ENCODE assay signal across 10 cellular contexts in genomic region chr3:141680620-141681389, GRCh38. TPM values are rescaled to one million over a fixed set of nuclear protein-coding genes. Genes with fewer than 3 reads are reported as not detected.
DNase-seq lines count a peak whose midpoint lies in the region; ATAC-seq, FAIRE-seq and TF ChIP-seq lines count a peak whose summit lies in the region.
"Had no signal": no experiment of that assay in that cellular context is flagged by ENCODE, and none has a peak within 500 bp of the region (broad histone marks: within the 10 kb centered on the region; RNA-seq: fewer than 3 reads in every experiment).

No MANE protein-coding gene starts in this region.

- no peaks in the 10 kb centered on the region for H3K27me3 ChIP-seq in MG63
- no peaks in the 10 kb centered on the region for H3K27me3 ChIP-seq in keratinocyte (ENCODE audit: control insufficient read depth, extremely low read depth, insufficient read depth, low read length)
- H3K27me3 ChIP-seq: upper lobe of left lung had no signal

- no peak overlapping the region for H3K9ac ChIP-seq in keratinocyte (ENCODE audit: control insufficient read depth, extremely low read depth, insufficient read depth, low read length)

- no peak overlapping the region for H2AFZ ChIP-seq in keratinocyte (ENCODE audit: control insufficient read depth, low read length)

- no peaks in the 10 kb centered on the region for H3K79me2 ChIP-seq in keratinocyte (ENCODE audit: control insufficient read depth, insufficient read depth, low read length)

- dilution Hi-C loops in keratinocyte (cut with MboI; ENCODE audit: extremely low pct_ligation_motif_present, low sequenced_read_pairs), result no loop called here

- no peaks in the 10 kb centered on the region for H3K9me1 ChIP-seq in keratinocyte (ENCODE audit: control insufficient read depth, extremely low read depth, insufficient read depth, low read length)

- no peaks in the 10 kb centered on the region for H4K20me1 ChIP-seq in keratinocyte (ENCODE audit: control insufficient read depth, extremely low read depth, insufficient read depth, low read length)

- H3K27ac ChIP-seq in keratinocyte (ENCODE audit: control insufficient read depth, insufficient read depth, low read length), result no peak overlapping the region

- ATAC-seq in GM21619 (IDR thresholded peaks at IDR 0.05; ENCODE audit: unreplicated experiment), result no peak

- H3K4me3 ChIP-seq in MG63, result no peak overlapping the region
- no peak overlapping the region for H3K4me3 ChIP-seq in keratinocyte (ENCODE audit: control insufficient read depth in 2 of 3, extremely low read depth in 1 of 3, insufficient read depth in 2 of 3, low read depth in 1 of 3, low read length in 3 of 3)
- H3K4me3 ChIP-seq: upper lobe of left lung had no signal

- peak overlapping the region; percentile 15 for H3K4me2 ChIP-seq in keratinocyte (ENCODE audit: control insufficient read depth, extremely low read depth, insufficient read depth, low read depth, low read length)

- peak; percentile 94 for FAIRE-seq in keratinocyte (lab: Jason Lieb, UNC)
- FAIRE-seq: TTC549 had no signal

- peaks cover 11% of the 10 kb centered on the region for H3K4me1 ChIP-seq in keratinocyte (ENCODE audit: control insufficient read depth, extremely low read depth, insufficient read depth, low read length)

- H3K36me3 ChIP-seq in MG63, result no peaks in the 10 kb centered on the region
- H3K36me3 ChIP-seq in keratinocyte (ENCODE audit: control insufficient read depth in 2 of 2, extremely low read depth in 1 of 2, insufficient read depth in 2 of 2, low read length in 2 of 2), result no peaks in the 10 kb centered on the region
- H3K36me3 ChIP-seq: upper lobe of left lung had no signal

- TF ChIP-seq CTCF in keratinocyte (optimal IDR thresholded peaks at IDR 0.05 in 1 of 3, IDR thresholded peaks at IDR 0.05 in 1 of 3, conservative IDR thresholded peaks at IDR 0.05 in 1 of 3; ENCODE audit: extremely low read depth in 1 of 3, insufficient read depth in 2 of 3, low read length in 3 of 3), result no peak
- TF ChIP-seq CTCF in GM13977 (IDR thresholded peaks at IDR 0.05; ENCODE audit: extremely low read depth, insufficient read depth, missing control alignments), result no peak

- DNase-seq in Caki2 (ENCODE audit: low read depth) (peak; percentile 34), MG63 (peak; percentile 52), SW480 (ENCODE audit: low spot score) (peak; percentile 63), keratinocyte (ENCODE audit: low read depth, low spot score) (no peak), GM13977 (ENCODE audit: low spot score) (no peak), NCI-H526 treated with DMSO at 0.1 percent for 48 hours (lab: John Stamatoyannopoulos, UW) (no peak)
- no peak for DNase-seq in activated CD4-positive, alpha-beta T cell treated with anti-CD3 and anti-CD28 coated beads for 1 hour

- in situ Hi-C loops in Caki2 (cut with HindIII; ENCODE audit: low pct_unique_long_range_greater_than_20kb, low sequenced_read_pairs), result no loop called here
- in situ Hi-C loops in GM13977 (cut with MboI; ENCODE audit: low pct_unique_long_range_greater_than_20kb, low sequenced_read_pairs, unreplicated experiment), result no loop called here

- H3K9me3 ChIP-seq in MG63, result peaks cover under 1% of the 10 kb centered on the region; the same call in 1 of the 2 replicates
- H3K9me3 ChIP-seq in keratinocyte (ENCODE audit: control insufficient read depth, low read depth, low read length), result no peaks in the 10 kb centered on the region
- H3K9me3 ChIP-seq: upper lobe of left lung had no signal

RNA-seq across cellular contexts. Expression of gene RNF7, which starts 57.3 kb away (rescaled TPM):
- 110 and 122 TPM in 2 replicates for total RNA-seq in Caki2 (2014; rRNA removed; shearing (Covaris generic); ENCODE audit: low replicate concordance)
- total RNA-seq in MG63 (2014; rRNA removed; shearing (Covaris generic); ENCODE audit: low replicate concordance), result 92.2 and 127 TPM in 2 replicates
- 91.1 to 105 TPM (median 96.5 TPM) in 3 replicates for polyA plus RNA-seq in keratinocyte
- polyA plus RNA-seq in keratinocyte (2011; ENCODE audit: low read depth), result 41.4 TPM
- polyA plus RNA-seq in keratinocyte (2011; cell fraction: cytosol; rRNA removed), result 105 and 127 TPM in 2 replicates
- polyA plus RNA-seq in keratinocyte (2011; cell fraction: nucleus; rRNA removed), result 33.2 and 42.3 TPM in 2 replicates
- 84.1 and 92.6 TPM in 2 replicates for polyA plus RNA-seq in keratinocyte (2012; ENCODE audit: low replicate concordance)
- polyA minus RNA-seq in keratinocyte, result 8.1 to 27.5 TPM (median 24.3 TPM) in 3 replicates
- 37.6 TPM for polyA minus RNA-seq in keratinocyte (2011; cell fraction: cytosol; rRNA and poly(A)+ RNA removed)
- 2.6 and 6.8 TPM in 2 replicates for polyA minus RNA-seq in keratinocyte (2011; cell fraction: nucleus; rRNA and poly(A)+ RNA removed)

Comparison
In these comparisons a context has a peak if more than half of its experiments do, and no peak if none do; other contexts are left out.
1. DNase-seq: peak in Caki2 (single experiment), MG63 (single experiment) and SW480 (single experiment); none in keratinocyte (single experiment), GM13977 (single experiment), activated CD4-positive, alpha-beta T cell treated with anti-CD3 and anti-CD28 coated beads for 1 hour (single experiment) and NCI-H526 treated with DMSO at 0.1 percent for 48 hours (single experiment).